Comparison of ENCODE assay signal across 1 cellular context in the genomic region with DNA sequence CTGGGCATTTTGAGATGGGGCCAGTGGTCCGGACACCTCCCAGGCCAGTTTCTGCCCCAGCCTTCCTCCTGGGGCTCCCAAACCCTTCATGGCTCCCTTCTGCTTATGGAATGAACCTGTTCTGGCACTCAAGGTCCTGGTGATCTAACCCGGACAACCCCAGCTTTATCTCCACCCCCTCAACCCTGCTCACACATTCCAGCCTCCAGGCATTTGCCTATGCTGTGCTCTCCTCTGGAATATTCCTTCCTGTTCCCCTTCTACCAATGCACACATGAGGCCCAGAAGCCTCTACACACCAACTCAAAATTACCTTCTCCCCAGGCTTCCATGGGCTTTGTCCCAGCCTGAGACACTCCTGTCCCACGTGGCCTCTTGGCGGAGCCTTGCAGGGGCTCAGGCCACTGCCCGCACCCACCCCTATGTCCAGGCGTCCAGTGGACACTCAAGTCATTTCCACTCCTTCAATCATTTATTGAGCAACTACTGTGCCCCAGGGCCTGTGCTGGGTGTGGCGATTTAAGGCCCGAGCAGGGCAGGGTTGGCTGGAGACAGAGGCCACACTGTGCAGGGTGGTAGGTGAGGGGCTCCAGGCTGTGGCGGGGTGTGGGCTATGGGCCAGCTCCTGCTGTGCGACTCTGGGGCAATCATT.
TF ChIP-seq lines count a peak whose summit lies in the region.

No MANE protein-coding gene starts in this region.

TF ChIP-seq in HEK293, 187 proteins besides CTCF, POLR2A, EP300 and RAD21:
- TF ChIP-seq ZNF664 (tag by site-specific recombination; IDR thresholded peaks at IDR 0.05) (peak; percentile 84), ZNF37A (tag by site-specific recombination; IDR thresholded peaks at IDR 0.05) (no peak)
TF ChIP-seq in HEK293: peak in this region for 1.
